Comparison of ENCODE assay signal across 1 cellular context in the genomic region with DNA sequence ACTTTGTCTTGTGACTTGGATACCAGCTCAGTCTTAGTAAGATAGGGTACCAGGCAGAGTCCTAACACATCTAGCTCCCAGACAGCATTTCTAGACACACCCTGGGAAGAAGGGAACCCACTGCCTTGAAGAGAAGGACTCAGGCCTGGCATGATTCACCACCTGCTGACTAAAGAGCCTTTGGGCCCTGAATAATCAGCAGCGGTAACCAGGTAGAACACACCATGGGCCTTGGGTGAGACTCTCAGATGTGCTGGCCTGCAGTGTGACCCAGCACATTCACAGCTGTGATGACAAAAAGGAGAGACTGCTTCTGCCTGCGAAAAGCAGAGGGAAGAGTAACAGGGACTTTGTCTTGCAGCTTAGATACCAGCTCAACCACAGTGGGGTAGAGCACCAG.
TF ChIP-seq lines count a peak whose summit lies in the region.

No MANE protein-coding gene starts in this region.

TF ChIP-seq in H1, 55 proteins besides CTCF, POLR2A, EP300 and RAD21:
- TF ChIP-seq KDM1A (IDR thresholded peaks at IDR 0.05; ENCODE audit: borderline replicate concordance, low read length) (no peak), ZNF274 (IDR thresholded peaks at IDR 0.05; ENCODE audit: borderline replicate concordance, extremely low read depth, low read length) (no peak), CTBP2 (IDR thresholded peaks at IDR 0.05; ENCODE audit: borderline replicate concordance, insufficient read depth, insufficient read length, low read length) (no peak), YY1 (IDR thresholded peaks at IDR 0.05; ENCODE audit: low read depth, low read length) (no peak), USF2 (IDR thresholded peaks at IDR 0.05; ENCODE audit: low read length) (no peak), RNF2 (IDR thresholded peaks at IDR 0.05; ENCODE audit: borderline replicate concordance, low read depth, low read length, missing control alignments, poor library complexity, severe bottlenecking) (no peak), TBP (IDR thresholded peaks at IDR 0.05; ENCODE audit: low read depth, low read length) (no peak), FOSL1 (IDR thresholded peaks at IDR 0.05; ENCODE audit: insufficient read depth, low read depth, low read length) (no peak), NRF1 (IDR thresholded peaks at IDR 0.05; ENCODE audit: low read depth, low read length) (no peak), JUND (IDR thresholded peaks at IDR 0.05; ENCODE audit: low read length) (no peak), ASH2L (IDR thresholded peaks at IDR 0.05; ENCODE audit: low read length) (no peak), EGR1 (IDR thresholded peaks at IDR 0.05; ENCODE audit: borderline replicate concordance, low read depth, low read length) (no peak), HDAC6 (IDR thresholded peaks at IDR 0.05; ENCODE audit: low read depth, low read length) (no peak)
